ENCODE assay signal across 28 cellular contexts in genomic region chr11:68651208-68651984, GRCh38. TPM values are rescaled to one million over a fixed set of nuclear protein-coding genes. Genes with fewer than 3 reads are reported as not detected.
DNase-seq lines count a peak whose midpoint lies in the region; ATAC-seq and TF ChIP-seq lines count a peak whose summit lies in the region.
"Had no signal": no experiment of that assay in that cellular context is flagged by ENCODE, and none has a peak within 500 bp of the region (broad histone marks: within the 10 kb centered on the region; RNA-seq: fewer than 3 reads in every experiment).

No MANE protein-coding gene starts in this region.

- no peak overlapping the region for H2AK5ac ChIP-seq in mesenchymal stem cell (ENCODE audit: low read length, severe bottlenecking)

- H3K27ac ChIP-seq in PC-3 (ENCODE audit: low read length): no peak overlapping the region
- no peak overlapping the region for H3K27ac ChIP-seq in mesenchymal stem cell (ENCODE audit: low read length, poor library complexity, severe bottlenecking)
- H3K27ac ChIP-seq: heart left ventricle, pancreas, Peyer's patch, SK-N-MC, tibial artery had no signal

- peaks cover 4% of the 10 kb centered on the region for H3K36me3 Mint-ChIP-seq in activated CD8-positive, alpha-beta memory T cell treated with anti-CD3 and anti-CD28 coated beads, Interleukin-2, amount 10 ng/mL, durations not matched to agents 7 days and 5 days
- H3K36me3 Mint-ChIP-seq: CD8-positive, alpha-beta T cell had no signal

- no peaks in the 10 kb centered on the region for H3K79me2 ChIP-seq in PC-3 (ENCODE audit: low read length)

- peaks cover 14% of the 10 kb centered on the region; the same call in 1 of the 2 replicates for H3K27me3 ChIP-seq in PC-3 (ENCODE audit: low read length)
- H3K27me3 ChIP-seq in mesenchymal stem cell (ENCODE audit: control insufficient read depth in 1 of 2, insufficient read depth in 1 of 2, low read length in 2 of 2): peaks cover 54 to 95% of the 10 kb centered on the region in 2 experiments
- H3K27me3 ChIP-seq: pancreas, Peyer's patch had no signal

- no peak overlapping the region for H4K8ac ChIP-seq in mesenchymal stem cell (ENCODE audit: low read length)

- no peak overlapping the region for H3K4me3 Mint-ChIP-seq in activated CD8-positive, alpha-beta memory T cell treated with anti-CD3 and anti-CD28 coated beads, Interleukin-2, amount 10 ng/mL, durations not matched to agents 7 days and 5 days
- H3K4me3 Mint-ChIP-seq: activated CD8-positive, alpha-beta T cell treated with anti-CD3 and anti-CD28 coated beads, Interleukin-2, amount 10 ng/mL, durations not matched to agents 7 days and 5 days; activated T-cell treated with anti-CD3 and anti-CD28 coated beads, Interleukin-2, amount 50 U/mL, for 4 hours; CD8-positive, alpha-beta T cell; effector memory CD8-positive, alpha-beta T cell had no signal

- ATAC-seq in PC-3: 0 out of 2 replicates have a peak, but pooled peaks have one; percentile 29
- no peak for ATAC-seq in activated CD8-positive, alpha-beta memory T cell treated with anti-CD3 and anti-CD28 coated beads, Interleukin-2, amount 10 ng/mL, durations not matched to agents 7 days and 5 days
- no peak for ATAC-seq in GM21360 (IDR thresholded peaks at IDR 0.05; ENCODE audit: unreplicated experiment)
- ATAC-seq: activated CD8-positive, alpha-beta T cell treated with anti-CD3 and anti-CD28 coated beads, Interleukin-2, amount 10 ng/mL, durations not matched to agents 7 days and 5 days; activated T-cell treated with anti-CD3 and anti-CD28 coated beads, Interleukin-2, amount 50 U/mL, for 4 hours; CD8-positive, alpha-beta T cell; effector memory CD8-positive, alpha-beta T cell; pancreas had no signal

- no peak overlapping the region for H3K14ac ChIP-seq in mesenchymal stem cell (ENCODE audit: low read length in 2 of 2)

- H3K9ac ChIP-seq in PC-3 (ENCODE audit: low read length) (no peak overlapping the region), mesenchymal stem cell (ENCODE audit: low read length) (no peak overlapping the region)

- intact Hi-C loops in PC-3 (cut with micrococcal nuclease): no loop called here

- H3K27me3 Mint-ChIP-seq in activated CD8-positive, alpha-beta memory T cell treated with anti-CD3 and anti-CD28 coated beads, Interleukin-2, amount 10 ng/mL, durations not matched to agents 7 days and 5 days: peaks cover 16% of the 10 kb centered on the region

- BruUV-seq in PC-3 (replicated peaks; lab: Mats Ljungman, UMichigan): no TSS peak

- H4K91ac ChIP-seq in mesenchymal stem cell (ENCODE audit: low read length): no peak overlapping the region

- no peak overlapping the region for H2BK15ac ChIP-seq in mesenchymal stem cell (ENCODE audit: low read depth, poor library complexity, severe bottlenecking)

- no peaks in the 10 kb centered on the region for H3K9me3 ChIP-seq in PC-3 (ENCODE audit: low read length)
- H3K9me3 ChIP-seq in mesenchymal stem cell (ENCODE audit: control insufficient read depth, low read length): peaks cover 28% of the 10 kb centered on the region
- H3K9me3 ChIP-seq: pancreas had no signal

- no peaks in the 10 kb centered on the region for H3K4me1 ChIP-seq in PC-3 (ENCODE audit: insufficient read depth, low read length)
- peaks cover 6% of the 10 kb centered on the region for H3K4me1 ChIP-seq in mesenchymal stem cell (ENCODE audit: control insufficient read depth, insufficient read depth, low read depth, low read length)
- H3K4me1 ChIP-seq: heart left ventricle, pancreas, Peyer's patch, tibial artery had no signal

- no peak overlapping the region for H3K23ac ChIP-seq in mesenchymal stem cell (ENCODE audit: low read length in 2 of 2)

- no peak overlapping the region for H2BK5ac ChIP-seq in mesenchymal stem cell (ENCODE audit: low read depth, low read length, poor library complexity, severe bottlenecking)

- H3K36me3 ChIP-seq in PC-3 (ENCODE audit: low read depth, low read length) (no peaks in the 10 kb centered on the region), mesenchymal stem cell (ENCODE audit: control insufficient read depth in 1 of 2, insufficient read depth in 2 of 2, low read depth in 1 of 2, low read length in 2 of 2) (no peaks in the 10 kb centered on the region)
- H3K36me3 ChIP-seq: HAP-1, heart left ventricle, pancreas, Peyer's patch, tibial artery had no signal

- no peak overlapping the region for H2BK120ac ChIP-seq in mesenchymal stem cell (ENCODE audit: low read depth, low read length)

- no peaks in the 10 kb centered on the region for H4K20me1 ChIP-seq in PC-3 (ENCODE audit: low read length)

- POLR2A ChIA-PET in PC-3 (lab: Charles Lee; ENCODE audit: unreplicated experiment): no interaction called here

- CTCF ChIA-PET in PC-3 (lab: Charles Lee): no interaction called here
- CTCF ChIA-PET in activated CD8-positive, alpha-beta memory T cell treated with anti-CD3 and anti-CD28 coated beads, Interleukin-2, amount 10 ng/mL, durations not matched to agents 7 days and 5 days (lab: Charles Lee): no interaction called here

- peaks cover 5% of the 10 kb centered on the region for H3K9me3 Mint-ChIP-seq in activated CD8-positive, alpha-beta memory T cell treated with anti-CD3 and anti-CD28 coated beads, Interleukin-2, amount 10 ng/mL, durations not matched to agents 7 days and 5 days (ENCODE audit: low read depth)

- 59% methylated on average over 22 of the region's 22 CpGs for WGBS in mesenchymal stem cell

- H3K27ac Mint-ChIP-seq in activated CD8-positive, alpha-beta memory T cell treated with anti-CD3 and anti-CD28 coated beads, Interleukin-2, amount 10 ng/mL, durations not matched to agents 7 days and 5 days: no peak overlapping the region
- H3K27ac Mint-ChIP-seq: activated CD8-positive, alpha-beta T cell treated with anti-CD3 and anti-CD28 coated beads, Interleukin-2, amount 10 ng/mL, durations not matched to agents 7 days and 5 days; CD8-positive, alpha-beta T cell; effector memory CD8-positive, alpha-beta T cell had no signal

- H3K4ac ChIP-seq in mesenchymal stem cell (ENCODE audit: low read depth in 1 of 2, low read length in 2 of 2): no peak overlapping the region

- H2AFZ ChIP-seq in PC-3 (ENCODE audit: low read length): no peak overlapping the region
- no peak overlapping the region for H2AFZ ChIP-seq in mesenchymal stem cell (ENCODE audit: low read depth, low read length)

- H3K9me2 ChIP-seq in PC-3 (replicated peaks; ENCODE audit: low read length): no peaks in the 10 kb centered on the region

- TF ChIP-seq CTCF in PC-3 (conservative IDR thresholded peaks at IDR 0.05; ENCODE audit: low read depth, low read length): no peak

- DNase-seq in Daoy (ENCODE audit: low read depth) (peak; percentile 48), PC-3 (no peak), ecto neural progenitor cell (ENCODE audit: low spot score) (peak; percentile 43), mesenchymal stem cell (peak; percentile 13), NCI-H146 (lab: John Stamatoyannopoulos, UW) (no peak), OCI-M1 (lab: John Stamatoyannopoulos, UW) (no peak)
- no peak for DNase-seq in activated CD8-positive, alpha-beta memory T cell treated with anti-CD3 and anti-CD28 coated beads, Interleukin-2, amount 10 ng/mL, durations not matched to agents 7 days and 5 days
- DNase-seq: activated CD8-positive, alpha-beta T cell treated with anti-CD3 and anti-CD28 coated beads, Interleukin-2, amount 10 ng/mL, durations not matched to agents 7 days and 5 days; activated naive CD4-positive, alpha-beta T cell treated with anti-CD3 and anti-CD28 coated beads, Interleukin-2, amount 50 U/mL, for 16 hours; activated T-cell treated with anti-CD3 and anti-CD28 coated beads, Interleukin-2, amount 50 U/mL, for 4 hours; aorta; CD8-positive, alpha-beta T cell; effector memory CD8-positive, alpha-beta T cell; heart left ventricle; KG1; MV-4-11; NCI-H187 treated with DMSO at 0.1 percent for 48 hours; NCI-H345; pancreas; stimulated activated CD4-positive, alpha-beta T cell treated with anti-CD3 and anti-CD28 coated beads, Interleukin-2, amount 100 ng/mL, for 24 hours; stimulated activated naive CD4-positive, alpha-beta T cell treated with Interleukin-2 at 50 U/mL for 16 hours; T-helper 9 cell; tibial artery had no signal

- H3K79me1 ChIP-seq in mesenchymal stem cell (replicated peaks; ENCODE audit: low read length, poor library complexity, severe bottlenecking): no peaks in the 10 kb centered on the region

- no peaks in the 10 kb centered on the region for H3F3A ChIP-seq in PC-3 (ENCODE audit: low read length, unreplicated experiment)

- H3K4me3 ChIP-seq in PC-3 (ENCODE audit: low read length) (no peak overlapping the region), mesenchymal stem cell (ENCODE audit: insufficient read depth in 1 of 2, low read depth in 1 of 2, low read length in 2 of 2) (no peak overlapping the region)
- H3K4me3 ChIP-seq: HAP-1, heart left ventricle, pancreas, Peyer's patch, SK-N-MC, tibial artery had no signal

- H3K18ac ChIP-seq in mesenchymal stem cell (ENCODE audit: low read depth in 1 of 2, low read length in 2 of 2): no peak overlapping the region

- no peak overlapping the region for H2BK12ac ChIP-seq in mesenchymal stem cell (ENCODE audit: low read length in 2 of 2)

- H3K4me2 ChIP-seq in PC-3 (ENCODE audit: low read length) (no peak overlapping the region), mesenchymal stem cell (ENCODE audit: low read length, poor library complexity, severe bottlenecking) (no peak overlapping the region)

- no peaks in the 10 kb centered on the region for H3K4me1 Mint-ChIP-seq in activated CD8-positive, alpha-beta memory T cell treated with anti-CD3 and anti-CD28 coated beads, Interleukin-2, amount 10 ng/mL, durations not matched to agents 7 days and 5 days

RNA-seq across cellular contexts. Expression of gene GAL, which starts 32.9 kb away (rescaled TPM):
- total RNA-seq in Daoy (2014; rRNA removed; shearing (Covaris generic)): 5.1 and 8.3 TPM in 2 replicates
- total RNA-seq in PC-3 (2014; rRNA removed): 32.2 and 46.7 TPM in 2 replicates
- 0.32 TPM for polyA plus RNA-seq in mesenchymal stem cell (2013, experiment 1 of 2)
- 0.08 TPM for polyA plus RNA-seq in mesenchymal stem cell (2013, experiment 2 of 2)
- total RNA-seq in activated CD8-positive, alpha-beta memory T cell treated with anti-CD3 and anti-CD28 coated beads, Interleukin-2, amount 10 ng/mL, durations not matched to agents 7 days and 5 days: not detected
- total RNA-seq: activated CD8-positive, alpha-beta T cell treated with anti-CD3 and anti-CD28 coated beads, Interleukin-2, amount 10 ng/mL, durations not matched to agents 7 days and 5 days; aorta; CD8-positive, alpha-beta T cell; cerebellum had no signal

Comparison
In these comparisons a context has a peak if more than half of its experiments do, and no peak if none do; other contexts are left out.
1. DNase-seq: peak in Daoy (single experiment), ecto neural progenitor cell (single experiment) and mesenchymal stem cell (single experiment); none in PC-3 (single experiment), activated CD8-positive, alpha-beta memory T cell treated with anti-CD3 and anti-CD28 coated beads, Interleukin-2, amount 10 ng/mL, durations not matched to agents 7 days and 5 days (single experiment), NCI-H146 (single experiment) and OCI-M1 (single experiment).